19 cellular contexts compared by ENCODE assay signal in the genomic region with DNA sequence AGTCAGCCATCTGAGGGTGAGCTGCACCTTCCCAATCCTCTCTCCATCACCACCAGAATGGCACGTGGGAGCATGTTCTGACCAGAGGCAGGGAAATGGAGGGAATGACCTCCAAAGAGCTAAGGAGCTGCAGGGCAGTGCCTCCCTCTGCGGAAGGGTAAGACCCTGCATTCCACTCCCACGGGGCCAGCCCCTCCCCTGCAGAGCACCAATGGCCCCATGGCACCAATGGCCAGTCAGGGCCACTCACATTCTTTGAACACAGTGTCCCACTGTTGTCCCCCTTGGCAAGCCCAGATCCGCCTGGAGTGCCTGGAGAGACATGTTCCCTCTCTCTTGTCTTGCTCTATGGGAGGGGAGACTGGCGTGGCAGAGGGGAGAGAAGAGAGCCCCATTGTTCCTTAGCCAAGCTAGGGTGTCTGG.
DNase-seq lines count a peak whose midpoint lies in the region; ATAC-seq and TF ChIP-seq lines count a peak whose summit lies in the region.
"Had no signal": no experiment of that assay in that cellular context is flagged by ENCODE, and none has a peak within 500 bp of the region (broad histone marks: within the 10 kb centered on the region; RNA-seq: fewer than 3 reads in every experiment).

No MANE protein-coding gene starts in this region.

- peak in 55 of 58 donors; percentile 15 to 94 (median 71) for DNase-seq in anterior cingulate cortex (lab: John Stamatoyannopoulos, UW)
- peak; percentile 68 for DNase-seq in Right ventricle myocardium superior
- no peak for DNase-seq in NCI-H1694 (lab: John Stamatoyannopoulos, UW)
- DNase-seq in lower leg skin (ENCODE audit: low spot score in 2 of 2) = no peak
- no peak for DNase-seq in activated CD4-positive, alpha-beta T cell treated with anti-CD3 and anti-CD28 coated beads for 48 hours
- DNase-seq: activated CD4-positive, alpha-beta T cell treated with anti-CD3 and anti-CD28 coated beads for 4 hours; activated T-cell treated with anti-CD3 and anti-CD28 coated beads, Interleukin-2, amount 50 U/mL, for 48 hours; BE2C; DMS79; foreskin fibroblast; islet precursor cell; Karpas-422; NCI-H1694 treated with DMSO at 0.1 percent for 48 hours; NCI-H748 treated with DMSO at 0.1 percent for 48 hours; stimulated activated CD4-positive, alpha-beta T cell treated with anti-CD3 and anti-CD28 coated beads, Interleukin-15, amount 100 ng/mL, for 24 hours; T-helper 2 cell had no signal

- intact Hi-C loops in Right ventricle myocardium superior (cut with DNase I) = no loop called here
- intact Hi-C loops in lower leg skin (cut with DNase I; ENCODE audit: low total_unique reads) = no loop called here

- H3K27me3 ChIP-seq in muscle layer of duodenum (ENCODE audit: low read depth, low read length) (no peaks in the 10 kb centered on the region), subcutaneous abdominal adipose tissue (ENCODE audit: control insufficient read depth in 5 of 5, insufficient read depth in 4 of 5, low read length in 5 of 5) (peaks cover 0 to 4% (median 0%) of the 10 kb centered on the region in 5 donors)
- H3K27me3 ChIP-seq: BE2C had no signal

- H3K27ac ChIP-seq in muscle layer of duodenum (ENCODE audit: low read length) = peak overlapping the region; percentile 65
- H3K27ac ChIP-seq in subcutaneous abdominal adipose tissue (ENCODE audit: low read depth, low read length) = peak overlapping the region; percentile 92

- peak; percentile 33 for ATAC-seq in Right ventricle myocardium superior (ENCODE audit: poor library complexity)
- no peak for ATAC-seq in HG02678 (IDR thresholded peaks at IDR 0.05; ENCODE audit: unreplicated experiment)

- no peaks in the 10 kb centered on the region for H3K9me3 ChIP-seq in muscle layer of duodenum (ENCODE audit: control insufficient read depth in 1 of 2, low read length in 2 of 2)
- peaks cover 0 to 2% (median 0%) of the 10 kb centered on the region in 5 donors for H3K9me3 ChIP-seq in subcutaneous abdominal adipose tissue (ENCODE audit: control insufficient read depth in 5 of 5, low read length in 5 of 5)
- H3K9me3 ChIP-seq: BE2C had no signal

- H3K4me1 ChIP-seq in muscle layer of duodenum (ENCODE audit: control insufficient read depth in 1 of 2, insufficient read depth in 2 of 2, low read length in 2 of 2) (peaks cover 0 to 93% of the 10 kb centered on the region in 2 donors), subcutaneous abdominal adipose tissue (ENCODE audit: control insufficient read depth in 5 of 5, insufficient read depth in 5 of 5, low read length in 5 of 5) (peaks cover 26 to 95% (median 91%) of the 10 kb centered on the region in 5 donors)
- H3K4me1 ChIP-seq: BE2C had no signal

- H3K4me3 ChIP-seq in muscle layer of duodenum (ENCODE audit: low read depth in 1 of 2, low read length in 2 of 2) (no peak overlapping the region), subcutaneous abdominal adipose tissue (ENCODE audit: low read depth in 1 of 5, low read length in 5 of 5) (no peak overlapping the region), lower leg skin (ENCODE audit: low read depth, poor library complexity, severe bottlenecking) (no peak overlapping the region)

- H3K36me3 ChIP-seq in muscle layer of duodenum (ENCODE audit: control insufficient read depth in 1 of 2, insufficient read depth in 2 of 2, low read length in 2 of 2) (peaks cover 29 to 35% of the 10 kb centered on the region in 2 donors), subcutaneous abdominal adipose tissue (ENCODE audit: control insufficient read depth in 5 of 5, insufficient read depth in 5 of 5, low read length in 5 of 5) (peaks cover 4 to 89% (median 73%) of the 10 kb centered on the region in 5 donors)

- WGBS in lower leg skin, 2 donors = 71 to 74% methylated on average over 3 to 5 of the region's 5 CpGs

- no peak overlapping the region for H3K9ac ChIP-seq in subcutaneous abdominal adipose tissue (ENCODE audit: low read length in 5 of 5)

- no peak for TF ChIP-seq CTCF in lower leg skin (IDR thresholded peaks at IDR 0.05)

- TF ChIP-seq POLR2A in lower leg skin (IDR thresholded peaks at IDR 0.05) = no peak

Comparison
In these comparisons a context has a peak if more than half of its experiments do, and no peak if none do; other contexts are left out.
1. DNase-seq: peak in anterior cingulate cortex (55 of 58) and Right ventricle myocardium superior (single experiment); none in NCI-H1694 (single experiment), lower leg skin (0 of 2) and activated CD4-positive, alpha-beta T cell treated with anti-CD3 and anti-CD28 coated beads for 48 hours (single experiment).